9 cellular contexts compared by ENCODE assay signal in genomic region chr13:26502826-26503225, GRCh38. TPM values are rescaled to one million over a fixed set of nuclear protein-coding genes. Genes with fewer than 3 reads are reported as not detected.
DNase-seq lines count a peak whose midpoint lies in the region; ATAC-seq, FAIRE-seq and TF ChIP-seq lines count a peak whose summit lies in the region.
"Had no signal": no experiment of that assay in that cellular context is flagged by ENCODE, and none has a peak within 500 bp of the region (broad histone marks: within the 10 kb centered on the region; RNA-seq: fewer than 3 reads in every experiment).

No MANE protein-coding gene starts in this region.

- no peak overlapping the region for H3K4me3 ChIP-seq in AG10803 (ENCODE audit: low read length)
- H3K4me3 ChIP-seq in Loucy (ENCODE audit: low read length, poor library complexity, severe bottlenecking): no peak overlapping the region
- H3K4me3 ChIP-seq in body of pancreas: no peak overlapping the region
- H3K4me3 ChIP-seq in coronary artery: no peak overlapping the region
- H3K4me3 ChIP-seq in HAP-1: no peak overlapping the region

- peak; percentile 40 for ATAC-seq in body of pancreas

- H3K4me2 ChIP-seq in Loucy (ENCODE audit: low read depth, low read length, poor library complexity, severe bottlenecking): peak overlapping the region; percentile 16

- peaks cover 32% of the 10 kb centered on the region for H3K4me1 ChIP-seq in Loucy (ENCODE audit: insufficient read depth, low read length, poor library complexity, severe bottlenecking)
- H3K4me1 ChIP-seq in body of pancreas: no peaks in the 10 kb centered on the region
- H3K4me1 ChIP-seq in HAP-1: no peaks in the 10 kb centered on the region

- no peaks in the 10 kb centered on the region for H4K20me1 ChIP-seq in Loucy (ENCODE audit: insufficient read depth, low read length, poor library complexity, severe bottlenecking)

- intact Hi-C loops in body of pancreas (cut with DNase I): no loop called here

- WGBS in body of pancreas, 2 donors: 17 to 27% methylated on average over 12 of the region's 12 CpGs

- no peaks in the 10 kb centered on the region for H3K9me2 ChIP-seq in Loucy (replicated peaks; ENCODE audit: low read depth, low read length)

- no peaks in the 10 kb centered on the region for H3F3A ChIP-seq in Loucy (ENCODE audit: low read depth)

- H3K36me3 ChIP-seq in Loucy (ENCODE audit: insufficient read depth, low read length) (no peaks in the 10 kb centered on the region), body of pancreas (replicated peaks in 1 of 2; ENCODE audit: insufficient read depth in 1 of 2, low read depth in 2 of 2) (no peaks in the 10 kb centered on the region), HAP-1 (replicated peaks) (no peaks in the 10 kb centered on the region)

- H3K27ac ChIP-seq in body of pancreas (no peak overlapping the region), coronary artery (no peak overlapping the region)

- H3K79me2 ChIP-seq in Loucy (ENCODE audit: insufficient read depth, low read length): no peaks in the 10 kb centered on the region

- TF ChIP-seq POLR2A in body of pancreas (IDR thresholded peaks at IDR 0.05): no peak

- H3K9me3 ChIP-seq in Loucy (ENCODE audit: insufficient read depth, low read depth, low read length) (no peaks in the 10 kb centered on the region), body of pancreas (no peaks in the 10 kb centered on the region), HAP-1 (no peaks in the 10 kb centered on the region)

- H2AFZ ChIP-seq in Loucy (ENCODE audit: low read length): peak overlapping the region; percentile 16; the same call in 1 of the 2 replicates

- in situ Hi-C loops in HAP-1 (cut with MboI; ENCODE audit: low sequenced_read_pairs): no loop called here

- FAIRE-seq in urothelium cell line (lab: Jason Lieb, UNC): no peak
- FAIRE-seq: colon had no signal

- no peak overlapping the region for H3K9ac ChIP-seq in Loucy (ENCODE audit: low read depth, low read length, poor library complexity, severe bottlenecking)

- peak; percentile 86 for DNase-seq in AG10803 (ENCODE audit: low read depth)
- DNase-seq in body of pancreas: peak in 2 of 4 donors; percentile 16 to 36
- peak; percentile 53 for DNase-seq in myocyte (ENCODE audit: low read depth)
- DNase-seq in urothelium cell line (ENCODE audit: low spot score): no peak
- DNase-seq in A172 (ENCODE audit: low spot score): no peak
- no peak for DNase-seq in coronary artery (ENCODE audit: low spot score)
- DNase-seq in HAP-1 (ENCODE audit: low spot score in 2 of 2): no peak

- no peaks in the 10 kb centered on the region for H3K27me3 ChIP-seq in Loucy (ENCODE audit: insufficient read depth, low read length, poor library complexity, severe bottlenecking)
- H3K27me3 ChIP-seq in body of pancreas: no peaks in the 10 kb centered on the region
- no peaks in the 10 kb centered on the region for H3K27me3 ChIP-seq in HAP-1 (ENCODE audit: low read depth)

- peak; percentile 50 for TF ChIP-seq CTCF in AG10803 (conservative IDR thresholded peaks at IDR 0.05; ENCODE audit: low read length)
- peak; percentile 36 for TF ChIP-seq CTCF in Loucy (conservative IDR thresholded peaks at IDR 0.05; ENCODE audit: low read length)
- TF ChIP-seq CTCF in body of pancreas (IDR thresholded peaks at IDR 0.05): no peak
- TF ChIP-seq CTCF in coronary artery (IDR thresholded peaks at IDR 0.05): no peak

RNA-seq across cellular contexts. Expression of gene WASF3, which starts 54.7 kb away (rescaled TPM):
- 10 to 100 TPM in 1 of 2 donors, 1 to 10 TPM in 1; 6.0 to 13.2 TPM for total RNA-seq in body of pancreas
- 12.5 and 16.1 TPM in 2 replicates for total RNA-seq in myocyte
- 8.0 TPM for polyA plus RNA-seq in myocyte (2012)
- 4.0 and 5.2 TPM in 2 replicates for total RNA-seq in A172 (2014; rRNA removed; shearing (Covaris generic))

Comparison
In these comparisons a context has a peak if more than half of its experiments do, and no peak if none do; other contexts are left out.
1. DNase-seq: peak in AG10803 (single experiment) and myocyte (single experiment); none in urothelium cell line (single experiment), A172 (single experiment), coronary artery (single experiment) and HAP-1 (0 of 2).
2. CTCF ChIP-seq: peak in AG10803 (single experiment) and Loucy (single experiment); none in body of pancreas (0 of 7) and coronary artery (single experiment).